Comparison of ENCODE assay signal across 27 cellular contexts in genomic region chr5:68659876-68660275, GRCh38.
A peak's percentile ranks its signal among the peaks of the same experiment; 100 is the strongest.
DNase-seq lines count a peak whose midpoint lies in the region; ATAC-seq, FAIRE-seq and TF ChIP-seq lines count a peak whose summit lies in the region.
"Had no signal": no experiment of that assay in that cellular context is flagged by ENCODE, and none has a peak within 500 bp of the region (broad histone marks: within the 10 kb centered on the region; RNA-seq: fewer than 3 reads in every experiment).

No MANE protein-coding gene starts in this region.

- H3K9me3 Mint-ChIP-seq in HFFc6 = peaks cover 6% of the 10 kb centered on the region; the same call in 1 of the 2 replicates
- H3K9me3 Mint-ChIP-seq in astrocyte (ENCODE audit: unreplicated experiment) = peaks cover 1% of the 10 kb centered on the region
- no peaks in the 10 kb centered on the region for H3K9me3 Mint-ChIP-seq in activated CD8-positive, alpha-beta T cell treated with anti-CD3 and anti-CD28 coated beads for 36 hours
- H3K9me3 Mint-ChIP-seq: CD4-positive, alpha-beta memory T cell had no signal

- H3K4me3 Mint-ChIP-seq in HFFc6 (no peak overlapping the region), astrocyte (ENCODE audit: unreplicated experiment) (no peak overlapping the region)
- no peak overlapping the region for H3K4me3 Mint-ChIP-seq in activated CD8-positive, alpha-beta T cell treated with anti-CD3 and anti-CD28 coated beads for 36 hours
- H3K4me3 Mint-ChIP-seq: CD4-positive, alpha-beta memory T cell had no signal

- no peak overlapping the region for H3K4me2 ChIP-seq in astrocyte (ENCODE audit: low read length)
- H3K4me2 ChIP-seq: BLaER1 had no signal

- H3K4me1 ChIP-seq in ACC112 (ENCODE audit: control insufficient read depth, insufficient read depth, low read length, unreplicated experiment) (peaks cover 16% of the 10 kb centered on the region), astrocyte (ENCODE audit: insufficient read depth, low read length) (no peaks in the 10 kb centered on the region), kidney (ENCODE audit: control insufficient read depth in 1 of 2, insufficient read depth in 1 of 2, low read depth in 1 of 2, low read length in 2 of 2) (no peaks in the 10 kb centered on the region)
- H3K4me1 ChIP-seq: Caco-2, Peyer's patch, SJCRH30 had no signal

- H3K27me3 Mint-ChIP-seq in HFFc6 (ENCODE audit: insufficient read depth) (peaks cover 4% of the 10 kb centered on the region; the same call in 1 of the 2 replicates), astrocyte (ENCODE audit: low read depth, unreplicated experiment) (no peaks in the 10 kb centered on the region)
- no peaks in the 10 kb centered on the region for H3K27me3 Mint-ChIP-seq in activated CD8-positive, alpha-beta T cell treated with anti-CD3 and anti-CD28 coated beads for 36 hours

- no peak overlapping the region for H3K9ac ChIP-seq in astrocyte (ENCODE audit: low read length)
- H3K9ac ChIP-seq in kidney (ENCODE audit: low read length in 2 of 2) = no peak overlapping the region
- H3K9ac ChIP-seq: BLaER1 had no signal

- TF ChIP-seq CTCF in HFFc6 (IDR thresholded peaks at IDR 0.05) (no peak), astrocyte (IDR thresholded peaks at IDR 0.05; ENCODE audit: insufficient read depth, low read depth, low read length) (no peak), kidney (IDR thresholded peaks at IDR 0.05; ENCODE audit: borderline replicate concordance, extremely low read depth, insufficient read depth) (no peak)
- TF ChIP-seq CTCF in activated CD8-positive, alpha-beta T cell treated with anti-CD3 and anti-CD28 coated beads for 36 hours (IDR thresholded peaks at IDR 0.05) = no peak

- no peaks in the 10 kb centered on the region for H4K20me1 ChIP-seq in astrocyte (ENCODE audit: insufficient read depth, low read length)
- H4K20me1 ChIP-seq: BLaER1 had no signal

- no peaks in the 10 kb centered on the region for H3K27me3 ChIP-seq in ACC112 (ENCODE audit: insufficient read depth, low read length)
- H3K27me3 ChIP-seq in astrocyte (ENCODE audit: insufficient read depth, low read length) = no peaks in the 10 kb centered on the region
- H3K27me3 ChIP-seq: BLaER1, Peyer's patch, SJCRH30 had no signal

- H3K4me3 ChIP-seq in ACC112 (ENCODE audit: low read depth, low read length) (no peak overlapping the region), astrocyte (ENCODE audit: insufficient read depth, low read depth, low read length) (no peak overlapping the region), kidney (ENCODE audit: low read length in 2 of 2) (no peak overlapping the region)
- H3K4me3 ChIP-seq: BLaER1, Peyer's patch, SJCRH30 had no signal

- peak; percentile 33 for DNase-seq in HFFc6
- no peak for DNase-seq in astrocyte (ENCODE audit: low read depth)
- DNase-seq in kidney = no peak
- DNase-seq in AG08396 (ENCODE audit: low spot score) = no peak
- DNase-seq in effector CD4-positive, alpha-beta T cell = no peak
- DNase-seq in activated CD8-positive, alpha-beta T cell treated with anti-CD3 and anti-CD28 coated beads for 36 hours = no peak
- DNase-seq in activated T-cell treated with anti-CD3 and anti-CD28 coated beads, Interleukin-2, amount 50 U/mL, for 48 hours = no peak
- DNase-seq: Caco-2; CD4-positive, alpha-beta memory T cell; DMS 273 treated with DMSO at 0.1 percent for 48 hours; DMS79 treated with DMSO at 0.1 percent for 48 hours; KBM-7; NCI-H1092 treated with DMSO at 0.1 percent for 48 hours; NCI-H146; NCI-H2029 treated with DMSO at 0.1 percent for 48 hours; NCI-H226; NCI-H510A treated with DMSO at 0.1 percent for 48 hours; NCI-H748 treated with DMSO at 0.1 percent for 48 hours; Peyer's patch; SJCRH30 had no signal

- peak overlapping the region; percentile 66 for H3K27ac Mint-ChIP-seq in HFFc6
- no peak overlapping the region for H3K27ac Mint-ChIP-seq in astrocyte (ENCODE audit: unreplicated experiment)
- H3K27ac Mint-ChIP-seq in activated CD8-positive, alpha-beta T cell treated with anti-CD3 and anti-CD28 coated beads for 36 hours = no peak overlapping the region
- H3K27ac Mint-ChIP-seq: CD4-positive, alpha-beta memory T cell had no signal

- ATAC-seq in activated CD8-positive, alpha-beta T cell treated with anti-CD3 and anti-CD28 coated beads for 36 hours = no peak
- ATAC-seq: HepG2 had no signal

- intact Hi-C loops in kidney (cut with DNase I) = no loop called here
- intact Hi-C loops in activated CD8-positive, alpha-beta T cell treated with anti-CD3 and anti-CD28 coated beads for 36 hours (cut with micrococcal nuclease) = no loop called here

- FAIRE-seq in astrocyte (lab: Jason Lieb, UNC) = peak; percentile 26
- FAIRE-seq in kidney (lab: Jason Lieb, UNC) = peak; percentile 30
- FAIRE-seq: A204.1, G401.6, GM18507, H54, HepG2 had no signal

- H3K36me3 ChIP-seq in ACC112 (ENCODE audit: insufficient read depth, low read length) (no peaks in the 10 kb centered on the region; the same call in 1 of the 2 replicates), astrocyte (ENCODE audit: insufficient read depth, low read length) (no peaks in the 10 kb centered on the region), kidney (ENCODE audit: control insufficient read depth in 1 of 2, insufficient read depth in 2 of 2, low read length in 2 of 2) (no peaks in the 10 kb centered on the region)
- H3K36me3 ChIP-seq: BLaER1, Peyer's patch, SJCRH30 had no signal

- peaks cover 40% of the 10 kb centered on the region for H3K4me1 Mint-ChIP-seq in HFFc6 (ENCODE audit: low read depth)
- peaks cover 3% of the 10 kb centered on the region for H3K4me1 Mint-ChIP-seq in astrocyte (ENCODE audit: low read depth, unreplicated experiment)
- peaks cover 2% of the 10 kb centered on the region for H3K4me1 Mint-ChIP-seq in activated CD8-positive, alpha-beta T cell treated with anti-CD3 and anti-CD28 coated beads for 36 hours (ENCODE audit: low read depth)
- H3K4me1 Mint-ChIP-seq: CD4-positive, alpha-beta memory T cell had no signal

- no peaks in the 10 kb centered on the region for H3K79me2 ChIP-seq in ACC112 (ENCODE audit: control insufficient read depth, insufficient read depth, low read length, unreplicated experiment)
- no peaks in the 10 kb centered on the region for H3K79me2 ChIP-seq in astrocyte (ENCODE audit: insufficient read depth, low read length)

- H3K27ac ChIP-seq in ACC112 (ENCODE audit: low read depth, low read length) (peak overlapping the region; percentile 15), astrocyte (ENCODE audit: low read depth, low read length) (no peak overlapping the region), kidney (ENCODE audit: low read depth in 2 of 2, low read length in 2 of 2) (no peak overlapping the region)
- H3K27ac ChIP-seq: BLaER1, Peyer's patch, SJCRH30 had no signal

- POLR2A ChIA-PET in activated CD8-positive, alpha-beta T cell treated with anti-CD3 and anti-CD28 coated beads for 36 hours (lab: Charles Lee) = no interaction called here

- CTCF ChIA-PET in activated CD8-positive, alpha-beta T cell treated with anti-CD3 and anti-CD28 coated beads for 36 hours (lab: Charles Lee) = no interaction called here

- H2AFZ ChIP-seq in ACC112 (ENCODE audit: low read length, unreplicated experiment) (peak overlapping the region; percentile 65), astrocyte (ENCODE audit: low read depth, low read length) (no peak overlapping the region)

- H3K36me3 Mint-ChIP-seq in HFFc6 (ENCODE audit: low read depth) = no peaks in the 10 kb centered on the region
- H3K36me3 Mint-ChIP-seq in astrocyte (ENCODE audit: low read depth, unreplicated experiment) = peaks cover 3% of the 10 kb centered on the region
- no peaks in the 10 kb centered on the region for H3K36me3 Mint-ChIP-seq in activated CD8-positive, alpha-beta T cell treated with anti-CD3 and anti-CD28 coated beads for 36 hours (ENCODE audit: low read depth)
- H3K36me3 Mint-ChIP-seq: CD4-positive, alpha-beta memory T cell had no signal

- H3K9me3 ChIP-seq in astrocyte (ENCODE audit: insufficient read depth, low read depth, low read length) (no peaks in the 10 kb centered on the region), kidney (ENCODE audit: control insufficient read depth in 1 of 2, low read length in 2 of 2) (no peaks in the 10 kb centered on the region)
- H3K9me3 ChIP-seq: BLaER1, Caco-2, Peyer's patch, SJCRH30 had no signal
